Comparison of ENCODE assay signal across 16 cellular contexts in genomic region chr15:47551079-47551478, GRCh38.
DNase-seq lines count a peak whose midpoint lies in the region; ATAC-seq and TF ChIP-seq lines count a peak whose summit lies in the region.
"Had no signal": no experiment of that assay in that cellular context is flagged by ENCODE, and none has a peak within 500 bp of the region (broad histone marks: within the 10 kb centered on the region; RNA-seq: fewer than 3 reads in every experiment).

No MANE protein-coding gene starts in this region.

- no peak overlapping the region for H3K27ac Mint-ChIP-seq in WTC11
- H3K27ac Mint-ChIP-seq in endothelial cell (ENCODE audit: unreplicated experiment) = no peak overlapping the region
- no peak overlapping the region for H3K27ac Mint-ChIP-seq in activated CD8-positive, alpha-beta memory T cell treated with anti-CD3 and anti-CD28 coated beads, Interleukin-2, amount 10 ng/mL, durations not matched to agents 7 days and 5 days
- H3K27ac Mint-ChIP-seq: activated T-helper 2 cell treated with anti-CD3 and anti-CD28 coated beads, Interferon-gamma antibody, Interleukin-2, Interleukin-4, amounts not matched to agents 10 μg/mL and 5 μg/mL and 100 μg/mL, durations not matched to agents 14 hours and 24 hours and 36 hours; CD4-positive, CD25-positive, alpha-beta regulatory T cell had no signal

- peaks cover 2% of the 10 kb centered on the region; the same call in 1 of the 2 replicates for H3K4me1 Mint-ChIP-seq in WTC11
- H3K4me1 Mint-ChIP-seq in endothelial cell (ENCODE audit: unreplicated experiment) = no peaks in the 10 kb centered on the region
- H3K4me1 Mint-ChIP-seq in activated CD8-positive, alpha-beta memory T cell treated with anti-CD3 and anti-CD28 coated beads, Interleukin-2, amount 10 ng/mL, durations not matched to agents 7 days and 5 days = no peaks in the 10 kb centered on the region

- H3K27me3 Mint-ChIP-seq in WTC11 (ENCODE audit: low read depth) (no peaks in the 10 kb centered on the region), endothelial cell (ENCODE audit: unreplicated experiment) (no peaks in the 10 kb centered on the region)
- H3K27me3 Mint-ChIP-seq in activated CD8-positive, alpha-beta memory T cell treated with anti-CD3 and anti-CD28 coated beads, Interleukin-2, amount 10 ng/mL, durations not matched to agents 7 days and 5 days = no peaks in the 10 kb centered on the region
- H3K27me3 Mint-ChIP-seq: CD4-positive, CD25-positive, alpha-beta regulatory T cell had no signal

- no peaks in the 10 kb centered on the region for H3K36me3 Mint-ChIP-seq in WTC11
- H3K36me3 Mint-ChIP-seq in endothelial cell (ENCODE audit: low read depth, unreplicated experiment) = no peaks in the 10 kb centered on the region
- H3K36me3 Mint-ChIP-seq in activated CD8-positive, alpha-beta memory T cell treated with anti-CD3 and anti-CD28 coated beads, Interleukin-2, amount 10 ng/mL, durations not matched to agents 7 days and 5 days = no peaks in the 10 kb centered on the region
- H3K36me3 Mint-ChIP-seq: CD4-positive, CD25-positive, alpha-beta regulatory T cell had no signal

- CTCF ChIA-PET in HEK293T (lab: Yijun Ruan, JAX) (interaction anchor here (0.6 kb wide), 1 partner anchor 96 kb away, joined by 3 read pairs; no protein-coding TSS in a partner anchor), WTC11 (lab: Charles Lee) (interaction anchor here (0.6 to 1.8 kb wide), 10 partner anchors 12 to 534 kb away, joined by 3 to 15 read pairs (median 4); no protein-coding TSS in a partner anchor)
- CTCF ChIA-PET in activated CD8-positive, alpha-beta memory T cell treated with anti-CD3 and anti-CD28 coated beads, Interleukin-2, amount 10 ng/mL, durations not matched to agents 7 days and 5 days (lab: Charles Lee) = no interaction called here

- H3K4me3 Mint-ChIP-seq in WTC11 = no peak overlapping the region
- no peak overlapping the region for H3K4me3 Mint-ChIP-seq in endothelial cell (ENCODE audit: unreplicated experiment)
- H3K4me3 Mint-ChIP-seq in activated CD8-positive, alpha-beta memory T cell treated with anti-CD3 and anti-CD28 coated beads, Interleukin-2, amount 10 ng/mL, durations not matched to agents 7 days and 5 days = no peak overlapping the region
- H3K4me3 Mint-ChIP-seq: CD4-positive, CD25-positive, alpha-beta regulatory T cell had no signal

- DNase-seq in DMS53 treated with DMSO at 0.1 percent for 48 hours (lab: John Stamatoyannopoulos, UW; ENCODE audit: unreplicated experiment) (peak; percentile 6), HEK293T (ENCODE audit: extremely low spot score) (peak; percentile 8), WTC11 (ENCODE audit: low spot score) (peak; percentile 43), iPS-NIHi7 (ENCODE audit: extremely low spot score) (peak; percentile 48), endothelial cell (ENCODE audit: low spot score) (no peak)
- no peak for DNase-seq in activated CD8-positive, alpha-beta memory T cell treated with anti-CD3 and anti-CD28 coated beads, Interleukin-2, amount 10 ng/mL, durations not matched to agents 7 days and 5 days
- DNase-seq: amniotic stem cell; colonic mucosa; left cardiac atrium; NCI-H1105; NCI-H2227 treated with DMSO at 0.1 percent for 48 hours; stimulated activated CD4-positive, alpha-beta T cell treated with anti-CD3 and anti-CD28 coated beads, Interleukin-12 subunit alpha, Interleukin-12 subunit beta, amount 100 ng/mL, for 4 hours had no signal

- TF ChIP-seq CTCF in WTC11 (IDR thresholded peaks at IDR 0.05) (peak; percentile 20; the same call in 1 of the 2 replicates), endothelial cell (IDR thresholded peaks at IDR 0.05; ENCODE audit: unreplicated experiment) (no peak)

- POLR2A ChIA-PET in HEK293T (lab: Yijun Ruan, JAX) (no interaction called here), WTC11 (lab: Charles Lee) (no interaction called here)

- ATAC-seq in WTC11 = peak; percentile 85
- no peak for ATAC-seq in HG02938 (IDR thresholded peaks at IDR 0.05; ENCODE audit: unreplicated experiment)
- no peak for ATAC-seq in activated CD8-positive, alpha-beta memory T cell treated with anti-CD3 and anti-CD28 coated beads, Interleukin-2, amount 10 ng/mL, durations not matched to agents 7 days and 5 days
- ATAC-seq in HG02759 (IDR thresholded peaks at IDR 0.05; ENCODE audit: unreplicated experiment) = no peak
- ATAC-seq: left cardiac atrium had no signal

- H3K9me3 Mint-ChIP-seq in WTC11 (no peaks in the 10 kb centered on the region; the same call in 1 of the 2 replicates), endothelial cell (ENCODE audit: unreplicated experiment) (no peaks in the 10 kb centered on the region)
- no peaks in the 10 kb centered on the region for H3K9me3 Mint-ChIP-seq in activated CD8-positive, alpha-beta memory T cell treated with anti-CD3 and anti-CD28 coated beads, Interleukin-2, amount 10 ng/mL, durations not matched to agents 7 days and 5 days (ENCODE audit: low read depth)
- H3K9me3 Mint-ChIP-seq: activated T-helper 2 cell treated with anti-CD3 and anti-CD28 coated beads, Interferon-gamma antibody, Interleukin-2, Interleukin-4, amounts not matched to agents 10 μg/mL and 5 μg/mL and 100 μg/mL, durations not matched to agents 14 hours and 24 hours and 36 hours had no signal

TF ChIP-seq in HEK293T, 16 proteins besides CTCF, POLR2A, EP300 and RAD21:
- no peak for TF ChIP-seq PKNOX1 (IDR thresholded peaks at IDR 0.05)
- TF ChIP-seq L3MBTL2 (conservative IDR thresholded peaks at IDR 0.05) = no peak
- TF ChIP-seq LEF1 (IDR thresholded peaks at IDR 0.05; ENCODE audit: borderline replicate concordance) = no peak
- TF ChIP-seq BHLHE40 (IDR thresholded peaks at IDR 0.05; ENCODE audit: borderline replicate concordance) = no peak
- no peak for TF ChIP-seq CTBP1 (IDR thresholded peaks at IDR 0.05; ENCODE audit: borderline replicate concordance)
- no peak for TF ChIP-seq ZNF384 (IDR thresholded peaks at IDR 0.05)
- TF ChIP-seq FOXK2 (IDR thresholded peaks at IDR 0.05) = no peak
- TF ChIP-seq ELF4 (IDR thresholded peaks at IDR 0.05) = no peak
- no peak for TF ChIP-seq TARDBP (IDR thresholded peaks at IDR 0.05)
- TF ChIP-seq FOXM1 (IDR thresholded peaks at IDR 0.05; ENCODE audit: borderline replicate concordance) = no peak
- no peak for TF ChIP-seq FOXA1 (IDR thresholded peaks at IDR 0.05)
- TF ChIP-seq SP1 (IDR thresholded peaks at IDR 0.05) = no peak
- no peak for TF ChIP-seq NFRKB (IDR thresholded peaks at IDR 0.05)
- no peak for TF ChIP-seq HDGF (IDR thresholded peaks at IDR 0.05; ENCODE audit: borderline replicate concordance)

TF ChIP-seq in WTC11, 78 proteins besides CTCF, POLR2A, EP300 and RAD21:
- TF ChIP-seq ETV6 (CRISPR knock-in tag; IDR thresholded peaks at IDR 0.05) (no peak), FOXP1 (CRISPR knock-in tag; IDR thresholded peaks at IDR 0.05; ENCODE audit: borderline replicate concordance) (no peak), ZNF671 (CRISPR knock-in tag; IDR thresholded peaks at IDR 0.05) (no peak), ZNF281 (CRISPR knock-in tag; IDR thresholded peaks at IDR 0.05) (no peak), EMX1 (CRISPR knock-in tag; IDR thresholded peaks at IDR 0.05) (no peak), ZNF416 (CRISPR knock-in tag; IDR thresholded peaks at IDR 0.05) (no peak), CBFB (CRISPR knock-in tag; IDR thresholded peaks at IDR 0.05; ENCODE audit: low read depth) (no peak), ELF4 (CRISPR knock-in tag; IDR thresholded peaks at IDR 0.05; ENCODE audit: low read depth) (no peak), KAT7 (CRISPR knock-in tag; IDR thresholded peaks at IDR 0.05; ENCODE audit: borderline replicate concordance) (no peak), ESRRA (CRISPR knock-in tag; IDR thresholded peaks at IDR 0.05; ENCODE audit: borderline replicate concordance) (no peak), ZNF219 (CRISPR knock-in tag; IDR thresholded peaks at IDR 0.05; ENCODE audit: borderline replicate concordance) (no peak), E2F4 (CRISPR knock-in tag; IDR thresholded peaks at IDR 0.05; ENCODE audit: borderline replicate concordance, low read depth) (no peak)

Comparison
In these comparisons a context has a peak if more than half of its experiments do, and no peak if none do; other contexts are left out.
1. DNase-seq: peak in DMS53 treated with DMSO at 0.1 percent for 48 hours (single experiment), HEK293T (single experiment), WTC11 (single experiment) and iPS-NIHi7 (single experiment); none in endothelial cell (single experiment) and activated CD8-positive, alpha-beta memory T cell treated with anti-CD3 and anti-CD28 coated beads, Interleukin-2, amount 10 ng/mL, durations not matched to agents 7 days and 5 days (single experiment).